In genomic region chr7:56081626-56082340, GRCh38 we compare ENCODE assay signal across 12 cellular contexts.
"Had no signal": no experiment of that assay in that cellular context is flagged by ENCODE, and none has a peak within 500 bp of the region (broad histone marks: within the 10 kb centered on the region; RNA-seq: fewer than 3 reads in every experiment).

No MANE protein-coding gene starts in this region.

- DNase-seq: activated CD4-positive, CD25-positive, alpha-beta regulatory T cell treated with anti-CD3 and anti-CD28 coated beads, Interleukin-2, amount 50 U/mL, for 72 hours; activated naive CD4-positive, alpha-beta T cell treated with anti-CD3 and anti-CD28 coated beads for 36 hours; central memory CD4-positive, alpha-beta T cell; heart right ventricle; mammary epithelial cell; stimulated activated CD4-positive, alpha-beta T cell treated with anti-CD3 and anti-CD28 coated beads, Interleukin-4, amount 100 ng/mL, for 24 hours; stimulated activated naive CD8-positive, alpha-beta T cell treated with anti-CD3 and anti-CD28 coated beads, Interleukin-15, Interleukin-2, amounts not matched to agents 100 U/mL and 50 U/mL, for 24 hours had no signal

- H3K27ac ChIP-seq: epithelial cell of prostate, neural progenitor cell, ovary had no signal

- H3K4me3 Mint-ChIP-seq: activated naive CD4-positive, alpha-beta T cell treated with anti-CD3 and anti-CD28 coated beads for 36 hours; neural progenitor cell had no signal

- H3K36me3 ChIP-seq: neural progenitor cell, ovary had no signal

- H3K9ac ChIP-seq: neural progenitor cell had no signal

- H3K4me1 ChIP-seq: neural progenitor cell had no signal

- H3K9me3 ChIP-seq: heart right ventricle, ovary had no signal

- H2AFZ ChIP-seq: neural progenitor cell had no signal

- H3K4me3 ChIP-seq: heart right ventricle, neural progenitor cell, ovary had no signal

- ATAC-seq: stimulated activated naive CD8-positive, alpha-beta T cell treated with anti-CD3 and anti-CD28 coated beads, Interleukin-15, Interleukin-2, amounts not matched to agents 100 U/mL and 50 U/mL, for 24 hours had no signal

- FAIRE-seq: frontal cortex had no signal

- H3K4me2 ChIP-seq: neural progenitor cell had no signal

- H3K4me1 Mint-ChIP-seq: neural progenitor cell had no signal

- H3K27me3 ChIP-seq: heart right ventricle, neural progenitor cell, ovary had no signal

- H3K9me3 Mint-ChIP-seq: activated naive CD4-positive, alpha-beta T cell treated with anti-CD3 and anti-CD28 coated beads for 36 hours; activated T-helper 2 cell treated with anti-CD3 and anti-CD28 coated beads, Interferon-gamma antibody, Interleukin-2, Interleukin-4, amounts not matched to agents 10 μg/mL and 5 μg/mL and 100 μg/mL, durations not matched to agents 14 hours and 24 hours and 36 hours; neural progenitor cell had no signal

- H3K27ac Mint-ChIP-seq: activated T-helper 2 cell treated with anti-CD3 and anti-CD28 coated beads, Interferon-gamma antibody, Interleukin-2, Interleukin-4, amounts not matched to agents 10 μg/mL and 5 μg/mL and 100 μg/mL, durations not matched to agents 14 hours and 24 hours and 36 hours; neural progenitor cell had no signal
